ENCODE assay signal across 11 cellular contexts in the genomic region with DNA sequence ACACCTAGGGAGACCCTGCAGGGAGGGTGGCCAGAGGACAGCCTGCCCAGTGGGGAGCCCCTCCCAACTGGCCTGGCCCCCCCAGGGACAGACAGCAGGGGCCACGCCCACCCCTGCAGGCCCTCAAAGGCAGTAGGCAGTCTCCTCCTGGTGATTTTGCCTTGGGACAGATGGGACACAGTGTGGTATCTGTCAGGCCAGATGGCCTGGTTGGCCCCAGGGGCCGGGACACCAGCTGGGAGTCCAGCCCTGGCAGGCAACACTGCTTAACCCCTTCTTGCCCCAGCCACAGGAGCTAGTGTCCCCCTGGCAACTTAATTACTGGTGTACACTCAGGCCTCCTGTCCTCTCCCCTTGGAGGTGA. TPM values are rescaled to one million over a fixed set of nuclear protein-coding genes. Genes with fewer than 3 reads are reported as not detected.
DNase-seq lines count a peak whose midpoint lies in the region; ATAC-seq, FAIRE-seq and TF ChIP-seq lines count a peak whose summit lies in the region.
"Had no signal": no experiment of that assay in that cellular context is flagged by ENCODE, and none has a peak within 500 bp of the region (broad histone marks: within the 10 kb centered on the region; RNA-seq: fewer than 3 reads in every experiment).

No MANE protein-coding gene starts in this region.

- TF ChIP-seq POLR2A in HepG2 (IDR thresholded peaks at IDR 0.05; ENCODE audit: insufficient read depth in 1 of 2, low read depth in 2 of 2, low read length in 2 of 2) (no peak), right lobe of liver (IDR thresholded peaks at IDR 0.05) (no peak), body of pancreas (IDR thresholded peaks at IDR 0.05) (no peak)

- no peak for TF ChIP-seq RAD21 in HepG2 (CRISPR knock-in tag; IDR thresholded peaks at IDR 0.05)

- in situ Hi-C loops in HepG2 (cut with HindIII; ENCODE audit: extremely low pct_ligation_motif_present, low pct_unique_long_range_greater_than_20kb) = no loop called here

- peak; percentile 6 for ATAC-seq in HepG2
- ATAC-seq in right lobe of liver = no peak
- ATAC-seq in body of pancreas = no peak
- no peak for ATAC-seq in HG03342 (IDR thresholded peaks at IDR 0.05; ENCODE audit: unreplicated experiment)
- no peak for ATAC-seq in HG03025 (IDR thresholded peaks at IDR 0.05; ENCODE audit: low FRiP score, unreplicated experiment)
- ATAC-seq: stimulated activated naive CD8-positive, alpha-beta T cell treated with anti-CD3 and anti-CD28 coated beads, Interleukin-15, amount 100 ng/mL, for 72 hours had no signal

- no peak overlapping the region for H3K9ac ChIP-seq in HepG2 (ENCODE audit: insufficient read depth, low read depth, low read length)

- no TSS peak for BruUV-seq in HepG2 (replicated peaks; lab: Mats Ljungman, UMichigan)

- peaks cover 0 to 4% of the 10 kb centered on the region in 2 experiments; a peak in 1 of 5 replicates for H3K36me3 ChIP-seq in HepG2 (replicated peaks in 1 of 2; ENCODE audit: control insufficient read depth in 1 of 2, insufficient read depth in 2 of 2, low read length in 2 of 2)
- H3K36me3 ChIP-seq in right lobe of liver = no peaks in the 10 kb centered on the region
- H3K36me3 ChIP-seq in body of pancreas (replicated peaks in 1 of 2; ENCODE audit: insufficient read depth in 1 of 2, low read depth in 2 of 2) = no peaks in the 10 kb centered on the region
- peaks cover 4% of the 10 kb centered on the region for H3K36me3 ChIP-seq in mesodermal cell (ENCODE audit: control insufficient read depth, insufficient read depth, low read length)

- H3K4me2 ChIP-seq in HepG2 (ENCODE audit: low read depth, low read length) = no peak overlapping the region

- CTCF ChIA-PET in HepG2 (lab: Yijun Ruan, JAX; ENCODE audit: low intra/inter-chr PET ratio, low total read pairs) (no interaction called here), GM10248 (lab: Yijun Ruan, JAX) (interaction anchor here (1.1 to 4.4 kb wide), 4 partner anchors 12 to 31 kb away, joined by 3 to 18 read pairs (median 4); no protein-coding TSS in a partner anchor)

- POLR2A ChIA-PET in HepG2 (lab: Yijun Ruan, JAX) = interaction anchor here (1.5 kb wide), 1 partner anchor 10 kb away, joined by 8 read pairs; no protein-coding TSS in a partner anchor
- POLR2A ChIA-PET in GM10248 (lab: Yijun Ruan, JAX) = interaction anchor here (1.4 kb wide), 1 partner anchor 9 kb away, joined by 5 read pairs; no protein-coding TSS in a partner anchor

- H3K27ac ChIP-seq in HepG2 (ENCODE audit: extremely low read length, insufficient read depth, low read length) (no peak overlapping the region), right lobe of liver (no peak overlapping the region), body of pancreas (peak overlapping the region in 3 of 4 donors; percentile 63 to 71 (median 70)), mesodermal cell (ENCODE audit: low read depth, low read length, severe bottlenecking) (peak overlapping the region; percentile 29)

- H4K20me1 ChIP-seq in HepG2 (ENCODE audit: insufficient read depth, low read length) = peaks cover 14% of the 10 kb centered on the region

- TF ChIP-seq EP300 in HepG2 (IDR thresholded peaks at IDR 0.05; ENCODE audit: low read depth in 2 of 2, low read length in 2 of 2) = no peak
- no peak for TF ChIP-seq EP300 in HepG2 (CRISPR knock-in tag; IDR thresholded peaks at IDR 0.05; ENCODE audit: borderline replicate concordance)

- WGBS in HepG2 (ENCODE audit: low lambda C conversion rate) = no CpG with 5 or more reads among the region's 2 CpGs
- WGBS in right lobe of liver (ENCODE audit: insufficient coverage, low coverage, low lambda C conversion rate, missing lambda C conversion rate) = no CpG with 5 or more reads among the region's 2 CpGs
- 29% methylated on average over 2 of the region's 2 CpGs; no CpG with 5 or more reads in 1 of the 2 donors for whole genome bisulfite sequencing in body of pancreas, 2 donors
- 60 to 90% methylated on average over 1 to 2 of the region's 2 CpGs for WGBS in mesodermal cell (ENCODE audit: insufficient coverage in 2 of 2), 2 experiments

- H3K4me3 ChIP-seq in HepG2 (replicated peaks in 1 of 3; ENCODE audit: insufficient read depth in 1 of 3, low read depth in 2 of 3, low read length in 3 of 3) (no peak overlapping the region), right lobe of liver (no peak overlapping the region), body of pancreas (no peak overlapping the region), mesodermal cell (ENCODE audit: extremely low read depth, insufficient read depth, low read length, poor library complexity, severe bottlenecking) (no peak overlapping the region)

- H3K27me3 ChIP-seq in HepG2 (ENCODE audit: control insufficient read depth in 1 of 2, insufficient read depth in 2 of 2, low read length in 2 of 2) = no peaks in the 10 kb centered on the region
- no peaks in the 10 kb centered on the region for H3K27me3 ChIP-seq in right lobe of liver
- no peaks in the 10 kb centered on the region for H3K27me3 ChIP-seq in body of pancreas

- H3K9me3 ChIP-seq in HepG2 (ENCODE audit: low read length) (no peaks in the 10 kb centered on the region), right lobe of liver (no peaks in the 10 kb centered on the region), body of pancreas (no peaks in the 10 kb centered on the region), mesodermal cell (ENCODE audit: control insufficient read depth, low read length) (no peaks in the 10 kb centered on the region)

- no peak for FAIRE-seq in HepG2 (lab: Jason Lieb, UNC)

- TF ChIP-seq CTCF in HepG2 (CRISPR knock-in tag; IDR thresholded peaks at IDR 0.05) (no peak), right lobe of liver (IDR thresholded peaks at IDR 0.05) (no peak), body of pancreas (IDR thresholded peaks at IDR 0.05) (no peak), GM10248 (IDR thresholded peaks at IDR 0.05; ENCODE audit: control extremely low read depth, extremely low read depth, low read depth, missing control alignments) (no peak)

- H3K79me2 ChIP-seq in HepG2 (ENCODE audit: insufficient read depth, low read length) = peaks cover 40% of the 10 kb centered on the region

- no peak overlapping the region for H2AFZ ChIP-seq in HepG2 (ENCODE audit: low read length)

- peaks cover 70% of the 10 kb centered on the region for H3K4me1 ChIP-seq in HepG2 (ENCODE audit: insufficient read depth, low read length)
- H3K4me1 ChIP-seq in right lobe of liver = peaks cover 0 to 23% (median 0%) of the 10 kb centered on the region in 4 donors
- H3K4me1 ChIP-seq in body of pancreas = peaks cover 74% of the 10 kb centered on the region
- H3K4me1 ChIP-seq in mesodermal cell (ENCODE audit: control insufficient read depth, insufficient read depth, low read length, poor library complexity, severe bottlenecking) = peaks cover 55% of the 10 kb centered on the region

- intact Hi-C loops in HepG2 (cut with micrococcal nuclease; ENCODE audit: unreplicated experiment) = no loop called here
- intact Hi-C loops in right lobe of liver (cut with DNase I) = no loop called here
- intact Hi-C loops in body of pancreas (cut with DNase I) = no loop called here

- DNase-seq in HepG2 (ENCODE audit: low spot score) (no peak), right lobe of liver (no peak), body of pancreas (no peak), HK-2 (ENCODE audit: unreplicated experiment) (no peak), GM10248 (ENCODE audit: extremely low spot score) (no peak)
- DNase-seq: activated CD4-positive, CD25-positive, alpha-beta regulatory T cell; NCI-H1930; stimulated activated naive CD8-positive, alpha-beta T cell treated with anti-CD3 and anti-CD28 coated beads, Interleukin-15, amount 100 ng/mL, for 72 hours had no signal

RNA-seq across cellular contexts. Expression of gene IFFO2, which starts 17.8 kb away (rescaled TPM):
- total RNA-seq in HepG2 (2016; rRNA removed; fragmentation: Illumina TruSeq; extraction: Trizol) = 16.3 and 16.7 TPM in 2 replicates
- 1.4 and 1.9 TPM in 2 replicates for total RNA-seq in HepG2 (2016; cell fraction: cytosol; rRNA removed; fragmentation: Illumina TruSeq; extraction: Trizol; ENCODE audit: low read depth)
- 12.2 and 17.7 TPM in 2 replicates for total RNA-seq in HepG2 (2016; cell fraction: insoluble cytoplasmic fraction; rRNA removed; fragmentation: Illumina TruSeq; extraction: Trizol)
- total RNA-seq in HepG2 (2016; cell fraction: membrane; rRNA removed; fragmentation: Illumina TruSeq; extraction: Trizol) = 3.8 and 4.9 TPM in 2 replicates
- 10.0 and 11.1 TPM in 2 replicates for total RNA-seq in HepG2 (2016; cell fraction: nucleus; rRNA removed; fragmentation: Illumina TruSeq; extraction: Trizol)
- 6.9 and 7.3 TPM in 2 replicates for polyA plus RNA-seq in HepG2 (2011; rRNA removed)
- polyA plus RNA-seq in HepG2 (2011; cell fraction: cytosol; rRNA removed) = 8.4 and 12.3 TPM in 2 replicates
- 21.1 and 21.8 TPM in 2 replicates for polyA plus RNA-seq in HepG2 (2011; cell fraction: nucleus; rRNA removed)
- polyA plus RNA-seq in HepG2 (2012) = 5.7 and 8.6 TPM in 2 replicates
- polyA plus RNA-seq in HepG2 (2016; cell fraction: cytosol; fragmentation: Illumina TruSeq; extraction: Trizol; ENCODE audit: low read depth) = 0.47 and 1.00 TPM in 2 replicates
- polyA plus RNA-seq in HepG2 (2016; cell fraction: insoluble cytoplasmic fraction; fragmentation: Illumina TruSeq; extraction: Trizol; ENCODE audit: low read depth) = 9.4 and 11.8 TPM in 2 replicates
- polyA plus RNA-seq in HepG2 (2016; cell fraction: membrane; fragmentation: Illumina TruSeq; extraction: Trizol; ENCODE audit: low read depth) = 1.5 and 1.6 TPM in 2 replicates
- 13.9 and 14.1 TPM in 2 replicates for polyA plus RNA-seq in HepG2 (2016; cell fraction: nucleus; fragmentation: Illumina TruSeq; extraction: Trizol; ENCODE audit: insufficient read depth, low read depth)
- 2.4 and 21.3 TPM in 2 replicates for polyA minus RNA-seq in HepG2 (2011; rRNA and poly(A)+ RNA removed; ENCODE audit: low replicate concordance)
- polyA minus RNA-seq in HepG2 (2011; cell fraction: cytosol; rRNA and poly(A)+ RNA removed) = 10.2 and 10.5 TPM in 2 replicates
- 4.0 and 6.3 TPM in 2 replicates for polyA minus RNA-seq in HepG2 (2011; cell fraction: nucleus; rRNA and poly(A)+ RNA removed)
- total RNA-seq in right lobe of liver = 10 to 100 TPM in 2 of 6 experiments, 1 to 10 TPM in 4; 2.9 to 12.7 (median 7.2) TPM
- 100 to 1,000 TPM in 1 of 2 donors, 10 to 100 TPM in 1; 23.1 to 219 TPM for total RNA-seq in body of pancreas
- 17.6 TPM for polyA plus RNA-seq in mesodermal cell (2013, experiment 1 of 2)
- 11.7 TPM for polyA plus RNA-seq in mesodermal cell (2013, experiment 2 of 2)

RNA-seq across cellular contexts. Expression of gene ALDH4A1, which starts 36.3 kb away (rescaled TPM):
- total RNA-seq in HepG2 (2016; rRNA removed; fragmentation: Illumina TruSeq; extraction: Trizol) (58.5 and 76.4 TPM in 2 replicates), right lobe of liver (100 to 1,000 TPM; 218 to 364 (median 265) TPM), body of pancreas (10 to 100 TPM in 1 of 2 donors, 1 to 10 TPM in 1; 4.7 to 15.5 TPM)
- 7.2 and 7.7 TPM in 2 replicates for total RNA-seq in HepG2 (2016; cell fraction: cytosol; rRNA removed; fragmentation: Illumina TruSeq; extraction: Trizol; ENCODE audit: low read depth)
- total RNA-seq in HepG2 (2016; cell fraction: insoluble cytoplasmic fraction; rRNA removed; fragmentation: Illumina TruSeq; extraction: Trizol) = 53.0 and 79.3 TPM in 2 replicates
- 22.0 and 22.8 TPM in 2 replicates for total RNA-seq in HepG2 (2016; cell fraction: membrane; rRNA removed; fragmentation: Illumina TruSeq; extraction: Trizol)
- 52.1 and 60.8 TPM in 2 replicates for total RNA-seq in HepG2 (2016; cell fraction: nucleus; rRNA removed; fragmentation: Illumina TruSeq; extraction: Trizol)
- 229 and 240 TPM in 2 replicates for polyA plus RNA-seq in HepG2 (2011; rRNA removed)
- 210 and 362 TPM in 2 replicates for polyA plus RNA-seq in HepG2 (2011; cell fraction: cytosol; rRNA removed)
- 328 and 432 TPM in 2 replicates for polyA plus RNA-seq in HepG2 (2011; cell fraction: nucleus; rRNA removed)
- 87.2 and 88.3 TPM in 2 replicates for polyA plus RNA-seq in HepG2 (2012)
- polyA plus RNA-seq in HepG2 (2016; cell fraction: cytosol; fragmentation: Illumina TruSeq; extraction: Trizol; ENCODE audit: low read depth) = 7.1 and 8.1 TPM in 2 replicates
- polyA plus RNA-seq in HepG2 (2016; cell fraction: insoluble cytoplasmic fraction; fragmentation: Illumina TruSeq; extraction: Trizol; ENCODE audit: low read depth) = 53.0 and 59.0 TPM in 2 replicates
- 16.0 and 17.1 TPM in 2 replicates for polyA plus RNA-seq in HepG2 (2016; cell fraction: membrane; fragmentation: Illumina TruSeq; extraction: Trizol; ENCODE audit: low read depth)
- 91.4 and 94.6 TPM in 2 replicates for polyA plus RNA-seq in HepG2 (2016; cell fraction: nucleus; fragmentation: Illumina TruSeq; extraction: Trizol; ENCODE audit: insufficient read depth, low read depth)
- polyA minus RNA-seq in HepG2 (2011; rRNA and poly(A)+ RNA removed; ENCODE audit: low replicate concordance) = 12.3 and 373 TPM in 2 replicates
- polyA minus RNA-seq in HepG2 (2011; cell fraction: cytosol; rRNA and poly(A)+ RNA removed) = 140 and 148 TPM in 2 replicates
- 129 and 138 TPM in 2 replicates for polyA minus RNA-seq in HepG2 (2011; cell fraction: nucleus; rRNA and poly(A)+ RNA removed)
- polyA plus RNA-seq in mesodermal cell (2013, experiment 1 of 2) = 13.2 TPM
- polyA plus RNA-seq in mesodermal cell (2013, experiment 2 of 2) = 12.6 TPM

Comparison
In these comparisons a context has a peak if more than half of its experiments do, and no peak if none do; other contexts are left out.
1. H3K27ac ChIP-seq: peak in body of pancreas (3 of 4) and mesodermal cell (single experiment); none in HepG2 (single experiment) and right lobe of liver (0 of 3).